Comparison of ENCODE assay signal across 9 cellular contexts in the genomic region with DNA sequence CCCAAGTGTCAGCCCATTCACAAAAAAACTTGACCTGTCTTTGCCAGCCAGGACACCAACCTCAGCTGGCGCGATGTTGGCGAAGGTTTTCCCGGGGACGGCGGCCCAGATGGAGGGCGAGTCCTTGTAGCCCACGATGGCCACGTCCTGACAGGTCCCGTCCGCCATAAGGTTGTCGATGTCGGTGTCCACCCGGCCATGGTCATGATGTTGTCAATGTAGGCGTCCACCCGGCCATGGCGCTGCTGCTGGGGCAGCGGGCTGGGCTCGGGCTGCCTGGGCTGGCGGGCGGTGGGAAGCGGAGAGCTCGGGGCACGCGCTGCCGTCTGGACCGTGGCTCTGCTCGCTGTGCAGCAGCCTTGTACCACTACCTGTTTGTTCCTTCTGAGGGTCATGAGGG. TPM values are rescaled to one million over a fixed set of nuclear protein-coding genes. Genes with fewer than 3 reads are reported as not detected.
"Had no signal": no experiment of that assay in that cellular context is flagged by ENCODE, and none has a peak within 500 bp of the region (broad histone marks: within the 10 kb centered on the region; RNA-seq: fewer than 3 reads in every experiment).

No MANE protein-coding gene starts in this region.

- DNase-seq: H9, HCEC 1CT, KG1 had no signal

- FAIRE-seq: H54, HepG2 had no signal

- H3K4me2 ChIP-seq: GM23338 had no signal

- H3K4me3 ChIP-seq: GM23338 had no signal

- ATAC-seq: GM23338, HepG2 had no signal

- H2AFZ ChIP-seq: GM23338 had no signal

- H3K27ac ChIP-seq: HL-60 had no signal

RNA-seq across cellular contexts. Expression of a gene that starts 18.3 kb away (rescaled TPM):
- total RNA-seq: GM23338, H9, HepG2, HT1080 had no signal
- polyA plus RNA-seq: GM23338, HepG2, IgD-negative memory B cell had no signal

RNA-seq across cellular contexts. Expression of a gene that starts 48.7 kb away (rescaled TPM):
- total RNA-seq: GM23338, HepG2, HT1080 had no signal
- polyA plus RNA-seq: GM23338, HepG2 had no signal
